In genomic region chr12:49825971-49826421, GRCh38 we compare ENCODE assay signal across 12 cellular contexts. TPM values are rescaled to one million over a fixed set of nuclear protein-coding genes. Genes with fewer than 3 reads are reported as not detected.
DNase-seq lines count a peak whose midpoint lies in the region; ATAC-seq and TF ChIP-seq lines count a peak whose summit lies in the region.
"Had no signal": no experiment of that assay in that cellular context is flagged by ENCODE, and none has a peak within 500 bp of the region (broad histone marks: within the 10 kb centered on the region; RNA-seq: fewer than 3 reads in every experiment).

No MANE protein-coding gene starts in this region.

- DNase-seq in left ventricle myocardium superior (peak; percentile 56), cardiac septum (ENCODE audit: low spot score) (no peak), coronary artery (ENCODE audit: low spot score) (no peak), myocyte (ENCODE audit: low read depth) (peak; percentile 94), vagina (ENCODE audit: extremely low spot score in 2 of 2) (no peak), LoVo (ENCODE audit: low spot score) (no peak), AG08395 (ENCODE audit: low spot score) (no peak)
- DNase-seq in activated CD4-positive, alpha-beta T cell treated with anti-CD3 and anti-CD28 coated beads, Interleukin-2, amount 10 ng/mL, durations not matched to agents 24 days and 14 days, result no peak
- DNase-seq: activated CD4-positive, alpha-beta T cell treated with anti-CD3 and anti-CD28 coated beads, Interleukin-2, amount 50 U/mL, for 48 hours; foreskin melanocyte; stimulated activated CD4-positive, alpha-beta T cell treated with anti-CD3 and anti-CD28 coated beads, Interleukin-4, amount 100 ng/mL, for 1 hour had no signal

- peak overlapping the region; percentile 100 for H3K4me3 ChIP-seq in coronary artery
- H3K4me3 ChIP-seq in vagina, result no peak overlapping the region
- H3K4me3 ChIP-seq: mucosa of descending colon had no signal

- no peaks in the 10 kb centered on the region for H3K27me3 ChIP-seq in vagina

- peaks cover 26% of the 10 kb centered on the region for H3K4me1 Mint-ChIP-seq in activated CD4-positive, alpha-beta T cell treated with anti-CD3 and anti-CD28 coated beads, Interleukin-2, amount 10 ng/mL, durations not matched to agents 24 days and 14 days

- no peaks in the 10 kb centered on the region for H3K36me3 ChIP-seq in vagina

- TF ChIP-seq CTCF in coronary artery (IDR thresholded peaks at IDR 0.05), result no peak
- no peak for TF ChIP-seq CTCF in vagina (IDR thresholded peaks at IDR 0.05)

- H3K9me3 ChIP-seq in vagina, result no peaks in the 10 kb centered on the region
- H3K9me3 ChIP-seq: mucosa of descending colon had no signal

- intact Hi-C loops in left ventricle myocardium superior (cut with micrococcal nuclease), result no loop called here
- intact Hi-C loops in cardiac septum (cut with DNase I), result loop anchor here (2.0 kb wide), 1 partner anchor 17 kb away; no protein-coding TSS in a partner anchor
- intact Hi-C loops in vagina (cut with DNase I), result no loop called here
- intact Hi-C loops in activated CD4-positive, alpha-beta T cell treated with anti-CD3 and anti-CD28 coated beads, Interleukin-2, amount 10 ng/mL, durations not matched to agents 24 days and 14 days (cut with micrococcal nuclease), result loop anchor here (5.0 kb wide), 1 partner anchor 259 kb away; the partner anchor contains the start of gene MCRS1

- no peak for TF ChIP-seq POLR2A in vagina (IDR thresholded peaks at IDR 0.05)

- H3K36me3 Mint-ChIP-seq in activated CD4-positive, alpha-beta T cell treated with anti-CD3 and anti-CD28 coated beads, Interleukin-2, amount 10 ng/mL, durations not matched to agents 24 days and 14 days (ENCODE audit: low read depth), result peaks cover 2% of the 10 kb centered on the region

- H3K27ac ChIP-seq in coronary artery, result peak overlapping the region; percentile 37 to 100
- peak overlapping the region; percentile 71 for H3K27ac ChIP-seq in vagina

- no peak for ATAC-seq in left ventricle myocardium superior
- ATAC-seq: mucosa of descending colon had no signal

- peaks cover 69% of the 10 kb centered on the region for H3K4me1 ChIP-seq in vagina

- no peaks in the 10 kb centered on the region for H3K9me3 Mint-ChIP-seq in activated CD4-positive, alpha-beta T cell treated with anti-CD3 and anti-CD28 coated beads, Interleukin-2, amount 10 ng/mL, durations not matched to agents 24 days and 14 days

- no peak overlapping the region for H3K4me3 Mint-ChIP-seq in activated CD4-positive, alpha-beta T cell treated with anti-CD3 and anti-CD28 coated beads, Interleukin-2, amount 10 ng/mL, durations not matched to agents 24 days and 14 days

- no peak overlapping the region for H3K27ac Mint-ChIP-seq in activated CD4-positive, alpha-beta T cell treated with anti-CD3 and anti-CD28 coated beads, Interleukin-2, amount 10 ng/mL, durations not matched to agents 24 days and 14 days

- H3K27me3 Mint-ChIP-seq in activated CD4-positive, alpha-beta T cell treated with anti-CD3 and anti-CD28 coated beads, Interleukin-2, amount 10 ng/mL, durations not matched to agents 24 days and 14 days, result peaks cover 13% of the 10 kb centered on the region

RNA-seq across cellular contexts. Expression of gene NCKAP5L, which starts 2.2 kb away (rescaled TPM):
- total RNA-seq in left ventricle myocardium superior, result 32.3 TPM
- 26.5 TPM for total RNA-seq in cardiac septum
- total RNA-seq in myocyte, result 95.7 and 112 TPM in 2 replicates
- polyA plus RNA-seq in myocyte (2012), result 48.1 TPM
- 15.7 TPM for total RNA-seq in vagina
- 4.8 and 5.0 TPM in 2 replicates for total RNA-seq in activated CD4-positive, alpha-beta T cell treated with anti-CD3 and anti-CD28 coated beads, Interleukin-2, amount 10 ng/mL, durations not matched to agents 24 days and 14 days

RNA-seq across cellular contexts. Expression of gene BCDIN3D, which starts 16.9 kb away (rescaled TPM):
- total RNA-seq in left ventricle myocardium superior, result 2.7 TPM
- total RNA-seq in cardiac septum, result 2.6 TPM
- 4.3 and 4.9 TPM in 2 replicates for total RNA-seq in myocyte
- 4.6 TPM for polyA plus RNA-seq in myocyte (2012)
- 2.7 TPM for total RNA-seq in vagina
- 2.9 and 3.5 TPM in 2 replicates for total RNA-seq in activated CD4-positive, alpha-beta T cell treated with anti-CD3 and anti-CD28 coated beads, Interleukin-2, amount 10 ng/mL, durations not matched to agents 24 days and 14 days

Comparison
In these comparisons a context has a peak if more than half of its experiments do, and no peak if none do; other contexts are left out.
1. DNase-seq: peak in left ventricle myocardium superior (single experiment) and myocyte (single experiment); none in cardiac septum (single experiment), coronary artery (single experiment), vagina (0 of 2), activated CD4-positive, alpha-beta T cell treated with anti-CD3 and anti-CD28 coated beads, Interleukin-2, amount 10 ng/mL, durations not matched to agents 24 days and 14 days (single experiment), LoVo (single experiment) and AG08395 (single experiment).
2. intact Hi-C loops: an anchor here in cardiac septum (2.0 kb wide) and activated CD4-positive, alpha-beta T cell treated with anti-CD3 and anti-CD28 coated beads, Interleukin-2, amount 10 ng/mL, durations not matched to agents 24 days and 14 days (5.0 kb wide); none called in left ventricle myocardium superior and vagina.